Comparison of ENCODE assay signal across 1 cellular context in genomic region chr11:69121621-69122336, GRCh38.
TF ChIP-seq lines count a peak whose summit lies in the region.

No MANE protein-coding gene starts in this region.

TF ChIP-seq in IMR-90, 13 proteins besides CTCF, POLR2A, EP300 and RAD21 (continued from another document):
- no peak for TF ChIP-seq RFX5 (IDR thresholded peaks at IDR 0.05; ENCODE audit: low read depth, low read length)
- TF ChIP-seq BHLHE40 (IDR thresholded peaks at IDR 0.05; ENCODE audit: low read depth, low read length), result no peak
- no peak for TF ChIP-seq MAZ (IDR thresholded peaks at IDR 0.05; ENCODE audit: borderline replicate concordance, low read depth, low read length)
- no peak for TF ChIP-seq FOS (IDR thresholded peaks at IDR 0.05; ENCODE audit: low read depth, low read length)
